Comparison of ENCODE assay signal across 18 cellular contexts in the genomic region with DNA sequence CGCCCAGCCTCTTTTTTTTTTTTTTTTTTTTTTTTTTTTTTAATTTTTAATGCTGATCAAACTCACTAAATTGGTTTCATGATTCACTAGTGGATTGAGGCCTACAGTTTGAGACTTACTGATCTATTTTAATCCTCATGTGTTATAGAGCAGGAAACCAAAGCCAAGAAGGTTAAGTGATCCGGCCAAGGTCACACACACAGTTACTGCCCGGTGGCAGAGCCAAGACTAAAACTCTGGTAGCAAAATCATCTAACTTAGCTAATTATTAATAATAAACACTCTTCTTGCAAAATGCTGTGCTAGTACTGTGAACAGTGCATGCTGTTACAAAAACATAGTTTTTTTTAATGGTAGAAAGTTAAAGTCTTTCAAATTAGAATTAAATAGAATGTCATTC.
"Had no signal": no experiment of that assay in that cellular context is flagged by ENCODE, and none has a peak within 500 bp of the region (broad histone marks: within the 10 kb centered on the region; RNA-seq: fewer than 3 reads in every experiment).

No MANE protein-coding gene starts in this region.

- DNase-seq: activated CD4-positive, alpha-beta T cell treated with anti-CD3 and anti-CD28 coated beads for 1 hour; activated effector memory CD4-positive, alpha-beta T cell treated with anti-CD3 and anti-CD28 coated beads, Interleukin-2, amount 50 U/mL, for 16 hours; activated naive CD4-positive, alpha-beta T cell treated with anti-CD3 and anti-CD28 coated beads, Interleukin-2, amount 50 U/mL, for 16 hours; activated T-cell treated with anti-CD3 and anti-CD28 coated beads, Interleukin-2, amount 50 U/mL, for 72 hours; aorta; gastrocnemius medialis; immature natural killer cell; naive B cell; sigmoid colon; stimulated activated CD4-positive, alpha-beta T cell treated with anti-CD3 and anti-CD28 coated beads, Interleukin-4, amount 100 ng/mL, for 24 hours; testis; upper lobe of left lung had no signal

- H3K4me3 ChIP-seq: coronary artery, gastrocnemius medialis, prostate gland, sigmoid colon, testis, upper lobe of left lung had no signal

- H3K9me3 ChIP-seq: gastrocnemius medialis, prostate gland, sigmoid colon, testis, upper lobe of left lung had no signal

- H3K4me1 ChIP-seq: gastrocnemius medialis, sigmoid colon, testis had no signal

- H3K9me3 Mint-ChIP-seq: activated T-cell treated with anti-CD3 and anti-CD28 coated beads, Interleukin-2, amount 50 U/mL, for 72 hours; immature natural killer cell; neural crest cell; stimulated activated effector memory CD8-positive, alpha-beta T cell treated with anti-CD3 and anti-CD28 coated beads, Interleukin-12 subunit alpha, Interleukin-12 subunit beta, amount 100 ng/mL, for 72 hours; T-helper 1 cell treated with Interleukin-12 subunit alpha and Interleukin-12 subunit beta and Interleukin-4 antibody, amounts not matched to agents 30 μg/mL and 1 μg/mL, for 36 hours had no signal

- H3K4me3 Mint-ChIP-seq: activated T-cell treated with anti-CD3 and anti-CD28 coated beads, Interleukin-2, amount 50 U/mL, for 72 hours; immature natural killer cell; neural crest cell; stimulated activated effector memory CD8-positive, alpha-beta T cell treated with anti-CD3 and anti-CD28 coated beads, Interleukin-12 subunit alpha, Interleukin-12 subunit beta, amount 100 ng/mL, for 72 hours; T-helper 1 cell treated with Interleukin-12 subunit alpha and Interleukin-12 subunit beta and Interleukin-4 antibody, amounts not matched to agents 30 μg/mL and 1 μg/mL, for 36 hours had no signal

- H3K27me3 ChIP-seq: gastrocnemius medialis, testis, upper lobe of left lung had no signal

- H3K36me3 ChIP-seq: gastrocnemius medialis, prostate gland, sigmoid colon, upper lobe of left lung had no signal

- H3K27ac Mint-ChIP-seq: activated T-cell treated with anti-CD3 and anti-CD28 coated beads, Interleukin-2, amount 50 U/mL, for 72 hours; immature natural killer cell; stimulated activated effector memory CD8-positive, alpha-beta T cell treated with anti-CD3 and anti-CD28 coated beads, Interleukin-12 subunit alpha, Interleukin-12 subunit beta, amount 100 ng/mL, for 72 hours; T-helper 1 cell treated with Interleukin-12 subunit alpha and Interleukin-12 subunit beta and Interleukin-4 antibody, amounts not matched to agents 30 μg/mL and 1 μg/mL, for 36 hours had no signal

- H3K36me3 Mint-ChIP-seq: memory B cell, naive B cell had no signal

- ATAC-seq: activated T-cell treated with anti-CD3 and anti-CD28 coated beads, Interleukin-2, amount 50 U/mL, for 72 hours; gastrocnemius medialis; stimulated activated effector memory CD8-positive, alpha-beta T cell treated with anti-CD3 and anti-CD28 coated beads, Interleukin-12 subunit alpha, Interleukin-12 subunit beta, amount 100 ng/mL, for 72 hours had no signal

- H3K27ac ChIP-seq: coronary artery, gastrocnemius medialis, sigmoid colon, testis, upper lobe of left lung had no signal
